In the genomic region with DNA sequence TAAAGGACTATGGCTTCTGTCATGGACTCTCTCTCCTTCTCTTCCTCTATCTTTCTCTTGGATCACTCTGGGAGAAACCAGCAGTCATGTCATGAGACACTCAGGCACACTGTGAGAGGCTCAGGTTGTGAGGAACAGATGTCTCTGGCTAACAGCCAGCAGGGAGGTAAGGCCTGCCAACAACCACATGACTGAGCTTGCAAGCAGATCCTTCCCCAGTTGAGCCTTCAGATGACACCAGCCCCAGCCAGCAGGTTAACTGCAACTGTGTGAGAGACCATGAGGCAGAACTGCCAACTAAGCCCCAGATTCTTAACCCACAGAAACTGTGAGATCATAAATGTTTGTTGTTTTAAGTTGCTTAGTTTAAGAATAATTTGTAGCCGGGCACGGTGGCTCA, we compare ENCODE assay signal across 14 cellular contexts.
A peak's percentile ranks its signal among the peaks of the same experiment; 100 is the strongest.
DNase-seq lines count a peak whose midpoint lies in the region; ATAC-seq lines count a peak whose summit lies in the region.
"Had no signal": no experiment of that assay in that cellular context is flagged by ENCODE, and none has a peak within 500 bp of the region (broad histone marks: within the 10 kb centered on the region; RNA-seq: fewer than 3 reads in every experiment).

No MANE protein-coding gene starts in this region.

- H3K27me3 Mint-ChIP-seq in activated CD4-positive, alpha-beta T cell treated with anti-CD3 and anti-CD28 coated beads for 36 hours, result no peaks in the 10 kb centered on the region
- H3K27me3 Mint-ChIP-seq in activated CD4-positive, alpha-beta T cell treated with anti-CD3 and anti-CD28 coated beads, Interleukin-2, amount 10 ng/mL, durations not matched to agents 24 days and 14 days, result no peaks in the 10 kb centered on the region
- H3K27me3 Mint-ChIP-seq in activated naive CD8-positive, alpha-beta T cell treated with anti-CD3 and anti-CD28 coated beads for 36 hours, result no peaks in the 10 kb centered on the region
- H3K27me3 Mint-ChIP-seq: activated naive CD8-positive, alpha-beta T cell treated with anti-CD3 and anti-CD28 coated beads, Interleukin-2, amount 10 ng/mL, durations not matched to agents 7 days and 5 days had no signal

- DNase-seq in activated CD4-positive, alpha-beta T cell treated with anti-CD3 and anti-CD28 coated beads for 36 hours, result peak; percentile 57
- DNase-seq in activated CD4-positive, alpha-beta T cell treated with anti-CD3 and anti-CD28 coated beads, Interleukin-2, amount 10 ng/mL, durations not matched to agents 24 days and 14 days, result no peak
- peak; percentile 59 for DNase-seq in M059J (ENCODE audit: low read depth)
- no peak for DNase-seq in activated naive CD8-positive, alpha-beta T cell treated with anti-CD3 and anti-CD28 coated beads for 36 hours
- no peak for DNase-seq in left colon
- DNase-seq in HAP-1 (ENCODE audit: low spot score in 2 of 2), result no peak
- no peak for DNase-seq in GDM1 (lab: John Stamatoyannopoulos, UW)
- DNase-seq: activated naive CD8-positive, alpha-beta T cell treated with anti-CD3 and anti-CD28 coated beads, Interleukin-2, amount 10 ng/mL, durations not matched to agents 7 days and 5 days; dermis blood vessel endothelial cell; Kasumi-1; kidney had no signal

- no peaks in the 10 kb centered on the region; the same call in 1 of the 2 replicates for H3K9me3 ChIP-seq in HAP-1
- H3K9me3 ChIP-seq: uterus had no signal

- POLR2A ChIA-PET in activated CD4-positive, alpha-beta T cell treated with anti-CD3 and anti-CD28 coated beads for 36 hours (lab: Charles Lee), result interaction anchor here (0.6 kb wide), 2 partner anchors 42 to 79 kb away, joined by 4 to 8 read pairs; no protein-coding TSS in a partner anchor

- H3K36me3 Mint-ChIP-seq in activated CD4-positive, alpha-beta T cell treated with anti-CD3 and anti-CD28 coated beads for 36 hours (ENCODE audit: low read depth), result peaks cover 60% of the 10 kb centered on the region
- peaks cover 53% of the 10 kb centered on the region for H3K36me3 Mint-ChIP-seq in activated CD4-positive, alpha-beta T cell treated with anti-CD3 and anti-CD28 coated beads, Interleukin-2, amount 10 ng/mL, durations not matched to agents 24 days and 14 days (ENCODE audit: low read depth)
- H3K36me3 Mint-ChIP-seq in activated naive CD8-positive, alpha-beta T cell treated with anti-CD3 and anti-CD28 coated beads for 36 hours, result peaks cover 41% of the 10 kb centered on the region

- no peak overlapping the region for H3K4me3 Mint-ChIP-seq in activated CD4-positive, alpha-beta T cell treated with anti-CD3 and anti-CD28 coated beads for 36 hours
- no peak overlapping the region for H3K4me3 Mint-ChIP-seq in activated CD4-positive, alpha-beta T cell treated with anti-CD3 and anti-CD28 coated beads, Interleukin-2, amount 10 ng/mL, durations not matched to agents 24 days and 14 days
- no peak overlapping the region for H3K4me3 Mint-ChIP-seq in activated naive CD8-positive, alpha-beta T cell treated with anti-CD3 and anti-CD28 coated beads for 36 hours
- H3K4me3 Mint-ChIP-seq: activated naive CD8-positive, alpha-beta T cell treated with anti-CD3 and anti-CD28 coated beads, Interleukin-2, amount 10 ng/mL, durations not matched to agents 7 days and 5 days had no signal

- CTCF ChIA-PET in activated CD4-positive, alpha-beta T cell treated with anti-CD3 and anti-CD28 coated beads for 36 hours (lab: Charles Lee), result interaction anchor here (0.5 to 2.2 kb wide), 4 partner anchors 11 to 163 kb away, joined by 3 to 8 read pairs (median 4); no protein-coding TSS in a partner anchor

- H3K27me3 ChIP-seq in HAP-1 (ENCODE audit: low read depth), result no peaks in the 10 kb centered on the region
- H3K27me3 ChIP-seq: gastroesophageal sphincter, uterus had no signal

- peaks cover 13% of the 10 kb centered on the region for H3K9me3 Mint-ChIP-seq in activated CD4-positive, alpha-beta T cell treated with anti-CD3 and anti-CD28 coated beads for 36 hours (ENCODE audit: low read depth)
- peaks cover 21% of the 10 kb centered on the region for H3K9me3 Mint-ChIP-seq in activated CD4-positive, alpha-beta T cell treated with anti-CD3 and anti-CD28 coated beads, Interleukin-2, amount 10 ng/mL, durations not matched to agents 24 days and 14 days
- peaks cover 16% of the 10 kb centered on the region for H3K9me3 Mint-ChIP-seq in activated naive CD8-positive, alpha-beta T cell treated with anti-CD3 and anti-CD28 coated beads for 36 hours

- in situ Hi-C loops in HAP-1 (cut with MboI; ENCODE audit: low sequenced_read_pairs), result no loop called here

- peaks cover 24% of the 10 kb centered on the region for H3K4me1 Mint-ChIP-seq in activated CD4-positive, alpha-beta T cell treated with anti-CD3 and anti-CD28 coated beads for 36 hours
- H3K4me1 Mint-ChIP-seq in activated CD4-positive, alpha-beta T cell treated with anti-CD3 and anti-CD28 coated beads, Interleukin-2, amount 10 ng/mL, durations not matched to agents 24 days and 14 days, result peaks cover 28% of the 10 kb centered on the region
- peaks cover 20% of the 10 kb centered on the region for H3K4me1 Mint-ChIP-seq in activated naive CD8-positive, alpha-beta T cell treated with anti-CD3 and anti-CD28 coated beads for 36 hours

- no peaks in the 10 kb centered on the region for H3K4me1 ChIP-seq in HAP-1
- H3K4me1 ChIP-seq: uterus had no signal

- intact Hi-C loops in activated CD4-positive, alpha-beta T cell treated with anti-CD3 and anti-CD28 coated beads for 36 hours (cut with DNase I, micrococcal nuclease), result no loop called here
- intact Hi-C loops in activated CD4-positive, alpha-beta T cell treated with anti-CD3 and anti-CD28 coated beads, Interleukin-2, amount 10 ng/mL, durations not matched to agents 24 days and 14 days (cut with micrococcal nuclease), result no loop called here
- intact Hi-C loops in left colon (cut with DNase I, micrococcal nuclease), result loop anchor here in 1 of 2 donors (10.0 kb wide), 1 partner anchor 59 kb away; no protein-coding TSS in a partner anchor

- H3K4me3 ChIP-seq in HAP-1, result no peak overlapping the region
- H3K4me3 ChIP-seq: gastroesophageal sphincter, uterus had no signal

- H3K36me3 ChIP-seq in HAP-1 (replicated peaks), result no peaks in the 10 kb centered on the region
- H3K36me3 ChIP-seq: gastroesophageal sphincter, uterus had no signal

- ATAC-seq in activated CD4-positive, alpha-beta T cell treated with anti-CD3 and anti-CD28 coated beads for 36 hours, result no peak
- peak; percentile 14 for ATAC-seq in left colon
- ATAC-seq in GM18520 (IDR thresholded peaks at IDR 0.05; ENCODE audit: unreplicated experiment), result no peak
- ATAC-seq: gastroesophageal sphincter had no signal

- no peak overlapping the region for H3K27ac Mint-ChIP-seq in activated CD4-positive, alpha-beta T cell treated with anti-CD3 and anti-CD28 coated beads for 36 hours
- H3K27ac Mint-ChIP-seq in activated CD4-positive, alpha-beta T cell treated with anti-CD3 and anti-CD28 coated beads, Interleukin-2, amount 10 ng/mL, durations not matched to agents 24 days and 14 days, result no peak overlapping the region
- peak overlapping the region; percentile 16 for H3K27ac Mint-ChIP-seq in activated naive CD8-positive, alpha-beta T cell treated with anti-CD3 and anti-CD28 coated beads for 36 hours
- H3K27ac Mint-ChIP-seq: activated naive CD8-positive, alpha-beta T cell treated with anti-CD3 and anti-CD28 coated beads, Interleukin-2, amount 10 ng/mL, durations not matched to agents 7 days and 5 days had no signal

Comparison
In these comparisons a context has a peak if more than half of its experiments do, and no peak if none do; other contexts are left out.
1. DNase-seq: peak in activated CD4-positive, alpha-beta T cell treated with anti-CD3 and anti-CD28 coated beads for 36 hours (single experiment) and M059J (single experiment); none in activated CD4-positive, alpha-beta T cell treated with anti-CD3 and anti-CD28 coated beads, Interleukin-2, amount 10 ng/mL, durations not matched to agents 24 days and 14 days (single experiment), activated naive CD8-positive, alpha-beta T cell treated with anti-CD3 and anti-CD28 coated beads for 36 hours (single experiment), left colon (0 of 2), HAP-1 (0 of 2) and GDM1 (single experiment).